Comparison of ENCODE assay signal across 1 cellular context in the genomic region with DNA sequence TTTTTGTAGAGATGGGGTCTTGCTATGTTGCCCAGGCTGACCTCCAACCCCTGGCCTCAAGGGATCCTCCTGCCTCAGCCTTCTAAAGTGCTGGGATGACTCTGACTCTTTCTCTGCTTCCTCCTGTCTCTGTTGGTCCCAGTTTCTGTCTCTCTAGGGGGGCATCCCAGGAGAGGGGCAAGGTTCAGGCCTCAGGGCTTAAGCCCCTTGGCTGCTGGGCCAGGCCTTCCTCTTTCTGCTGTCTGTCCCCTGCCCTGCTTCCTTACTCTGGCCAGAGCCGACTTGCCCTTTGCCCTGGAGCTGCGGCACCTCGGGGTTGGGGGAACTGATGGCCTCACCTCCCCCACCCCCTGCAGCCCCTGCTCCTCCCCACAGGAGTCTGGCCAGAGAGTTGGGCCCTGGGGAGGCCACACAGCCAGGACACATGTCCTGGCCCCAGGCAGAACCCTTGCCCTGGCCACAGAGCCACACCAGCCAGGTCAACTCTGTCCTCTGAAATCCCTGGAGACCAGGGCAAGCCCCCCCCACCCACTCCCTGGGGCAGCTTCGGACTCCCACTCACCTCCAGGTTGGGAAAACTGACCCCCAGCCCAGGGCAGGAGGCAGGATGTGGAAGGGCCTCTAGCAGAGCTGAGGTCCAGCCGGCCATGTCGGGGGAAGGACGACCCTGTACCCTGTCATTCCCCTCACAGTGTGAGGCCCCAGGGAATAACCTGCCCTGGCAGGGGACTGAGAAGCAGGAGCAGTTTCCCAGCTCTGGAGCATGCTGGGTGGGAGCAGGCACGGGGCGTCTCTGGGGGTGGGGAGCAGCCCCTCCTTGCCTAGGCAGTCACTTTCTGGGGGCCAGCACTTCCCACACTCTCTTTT.
TF ChIP-seq lines count a peak whose summit lies in the region.

No MANE protein-coding gene starts in this region.

TF ChIP-seq in HepG2, 621 proteins besides CTCF, POLR2A, EP300 and RAD21 (continued from another document and continues in another):
- TF ChIP-seq, protein P1, sequence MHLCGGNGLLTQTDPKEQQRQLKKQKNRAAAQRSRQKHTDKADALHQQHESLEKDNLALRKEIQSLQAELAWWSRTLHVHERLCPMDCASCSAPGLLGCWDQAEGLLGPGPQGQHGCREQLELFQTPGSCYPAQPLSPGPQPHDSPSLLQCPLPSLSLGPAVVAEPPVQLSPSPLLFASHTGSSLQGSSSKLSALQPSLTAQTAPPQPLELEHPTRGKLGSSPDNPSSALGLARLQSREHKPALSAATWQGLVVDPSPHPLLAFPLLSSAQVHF (CRISPR knock-in tag; IDR thresholded peaks at IDR 0.05) = no peak
- no peak for TF ChIP-seq HDAC6 (IDR thresholded peaks at IDR 0.05; ENCODE audit: low read depth, low read length)
- no peak for TF ChIP-seq ZNF549 (CRISPR knock-in tag; IDR thresholded peaks at IDR 0.05)
- TF ChIP-seq ZNF30 (CRISPR knock-in tag; IDR thresholded peaks at IDR 0.05) = no peak
- no peak for TF ChIP-seq NFE2L2 (IDR thresholded peaks at IDR 0.05; ENCODE audit: low read length)
- TF ChIP-seq ZNF296 (CRISPR knock-in tag; conservative IDR thresholded peaks at IDR 0.05) = peak; percentile 55
- no peak for TF ChIP-seq ZFP90 (CRISPR knock-in tag; IDR thresholded peaks at IDR 0.05; ENCODE audit: borderline replicate concordance)
- TF ChIP-seq, protein P2, sequence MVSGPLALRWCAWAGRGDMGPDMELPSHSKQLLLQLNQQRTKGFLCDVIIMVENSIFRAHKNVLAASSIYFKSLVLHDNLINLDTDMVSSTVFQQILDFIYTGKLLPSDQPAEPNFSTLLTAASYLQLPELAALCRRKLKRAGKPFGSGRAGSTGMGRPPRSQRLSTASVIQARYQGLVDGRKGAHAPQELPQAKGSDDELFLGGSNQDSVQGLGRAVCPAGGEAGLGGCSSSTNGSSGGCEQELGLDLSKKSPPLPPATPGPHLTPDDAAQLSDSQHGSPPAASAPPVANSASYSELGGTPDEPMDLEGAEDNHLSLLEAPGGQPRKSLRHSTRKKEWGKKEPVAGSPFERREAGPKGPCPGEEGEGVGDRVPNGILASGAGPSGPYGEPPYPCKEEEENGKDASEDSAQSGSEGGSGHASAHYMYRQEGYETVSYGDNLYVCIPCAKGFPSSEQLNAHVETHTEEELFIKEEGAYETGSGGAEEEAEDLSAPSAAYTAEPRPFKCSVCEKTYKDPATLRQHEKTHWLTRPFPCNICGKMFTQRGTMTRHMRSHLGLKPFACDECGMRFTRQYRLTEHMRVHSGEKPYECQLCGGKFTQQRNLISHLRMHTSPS (CRISPR knock-in tag; IDR thresholded peaks at IDR 0.05; ENCODE audit: low read depth) = peak; percentile 72
- TF ChIP-seq ZC3H13 (CRISPR knock-in tag; IDR thresholded peaks at IDR 0.05) = no peak
- TF ChIP-seq ZNF788 (CRISPR knock-in tag; IDR thresholded peaks at IDR 0.05; ENCODE audit: borderline replicate concordance) = peak; percentile 43; the same call in 1 of the 2 replicates
- no peak for TF ChIP-seq SRSF4 (IDR thresholded peaks at IDR 0.05; ENCODE audit: low read depth, low read length, poor library complexity, severe bottlenecking)
- TF ChIP-seq NCOA2 (CRISPR knock-in tag; IDR thresholded peaks at IDR 0.05) = peak; percentile 65; the same call in 1 of the 2 replicates
- TF ChIP-seq CBFB (CRISPR knock-in tag; IDR thresholded peaks at IDR 0.05) = no peak
- no peak for TF ChIP-seq JUND (CRISPR knock-in tag; IDR thresholded peaks at IDR 0.05)
- no peak for TF ChIP-seq NKX3-1 (CRISPR knock-in tag; IDR thresholded peaks at IDR 0.05)
- TF ChIP-seq, protein P3, sequence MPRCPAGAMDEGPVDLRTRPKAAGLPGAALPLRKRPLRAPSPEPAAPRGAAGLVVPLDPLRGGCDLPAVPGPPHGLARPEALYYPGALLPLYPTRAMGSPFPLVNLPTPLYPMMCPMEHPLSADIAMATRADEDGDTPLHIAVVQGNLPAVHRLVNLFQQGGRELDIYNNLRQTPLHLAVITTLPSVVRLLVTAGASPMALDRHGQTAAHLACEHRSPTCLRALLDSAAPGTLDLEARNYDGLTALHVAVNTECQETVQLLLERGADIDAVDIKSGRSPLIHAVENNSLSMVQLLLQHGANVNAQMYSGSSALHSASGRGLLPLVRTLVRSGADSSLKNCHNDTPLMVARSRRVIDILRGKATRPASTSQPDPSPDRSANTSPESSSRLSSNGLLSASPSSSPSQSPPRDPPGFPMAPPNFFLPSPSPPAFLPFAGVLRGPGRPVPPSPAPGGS (CRISPR knock-in tag; IDR thresholded peaks at IDR 0.05) = no peak
- TF ChIP-seq ZNF124 (CRISPR knock-in tag; IDR thresholded peaks at IDR 0.05) = no peak
- no peak for TF ChIP-seq YEATS4 (CRISPR knock-in tag; IDR thresholded peaks at IDR 0.05; ENCODE audit: borderline replicate concordance)
- no peak; the same call in 1 of the 2 replicates for TF ChIP-seq NCOA1 (CRISPR knock-in tag; IDR thresholded peaks at IDR 0.05)
- TF ChIP-seq, protein P4, sequence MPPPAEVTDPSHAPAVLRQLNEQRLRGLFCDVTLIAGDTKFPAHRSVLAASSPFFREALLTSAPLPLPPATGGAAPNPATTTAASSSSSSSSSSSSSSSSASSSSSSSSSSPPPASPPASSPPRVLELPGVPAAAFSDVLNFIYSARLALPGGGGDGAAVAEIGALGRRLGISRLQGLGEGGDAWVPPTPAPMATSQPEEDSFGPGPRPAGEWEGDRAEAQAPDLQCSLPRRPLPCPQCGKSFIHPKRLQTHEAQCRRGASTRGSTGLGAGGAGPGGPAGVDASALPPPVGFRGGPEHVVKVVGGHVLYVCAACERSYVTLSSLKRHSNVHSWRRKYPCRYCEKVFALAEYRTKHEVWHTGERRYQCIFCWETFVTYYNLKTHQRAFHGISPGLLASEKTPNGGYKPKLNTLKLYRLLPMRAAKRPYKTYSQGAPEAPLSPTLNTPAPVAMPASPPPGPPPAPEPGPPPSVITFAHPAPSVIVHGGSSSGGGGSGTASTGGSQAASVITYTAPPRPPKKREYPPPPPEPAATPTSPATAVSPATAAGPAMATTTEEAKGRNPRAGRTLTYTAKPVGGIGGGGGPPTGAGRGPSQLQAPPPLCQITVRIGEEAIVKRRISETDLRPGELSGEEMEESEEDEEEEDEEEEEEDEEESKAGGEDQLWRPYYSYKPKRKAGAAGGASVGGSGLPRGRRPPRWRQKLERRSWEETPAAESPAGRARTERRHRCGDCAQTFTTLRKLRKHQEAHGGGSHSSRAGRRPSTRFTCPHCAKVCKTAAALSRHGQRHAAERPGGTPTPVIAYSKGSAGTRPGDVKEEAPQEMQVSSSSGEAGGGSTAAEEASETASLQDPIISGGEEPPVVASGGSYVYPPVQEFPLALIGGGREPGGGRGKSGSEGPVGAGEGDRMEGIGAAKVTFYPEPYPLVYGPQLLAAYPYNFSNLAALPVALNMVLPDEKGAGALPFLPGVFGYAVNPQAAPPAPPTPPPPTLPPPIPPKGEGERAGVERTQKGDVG (CRISPR knock-in tag; IDR thresholded peaks at IDR 0.05; ENCODE audit: borderline replicate concordance) = no peak
- no peak for TF ChIP-seq ZNF326 (CRISPR knock-in tag; IDR thresholded peaks at IDR 0.05; ENCODE audit: borderline replicate concordance)
- TF ChIP-seq, protein P5, sequence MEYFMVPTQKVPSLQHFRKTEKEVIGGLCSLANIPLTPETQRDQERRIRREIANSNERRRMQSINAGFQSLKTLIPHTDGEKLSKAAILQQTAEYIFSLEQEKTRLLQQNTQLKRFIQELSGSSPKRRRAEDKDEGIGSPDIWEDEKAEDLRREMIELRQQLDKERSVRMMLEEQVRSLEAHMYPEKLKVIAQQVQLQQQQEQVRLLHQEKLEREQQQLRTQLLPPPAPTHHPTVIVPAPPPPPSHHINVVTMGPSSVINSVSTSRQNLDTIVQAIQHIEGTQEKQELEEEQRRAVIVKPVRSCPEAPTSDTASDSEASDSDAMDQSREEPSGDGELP (IDR thresholded peaks at IDR 0.05; ENCODE audit: borderline replicate concordance, low read depth) = peak; percentile 14; the same call in 1 of the 2 replicates
- TF ChIP-seq, protein P6, sequence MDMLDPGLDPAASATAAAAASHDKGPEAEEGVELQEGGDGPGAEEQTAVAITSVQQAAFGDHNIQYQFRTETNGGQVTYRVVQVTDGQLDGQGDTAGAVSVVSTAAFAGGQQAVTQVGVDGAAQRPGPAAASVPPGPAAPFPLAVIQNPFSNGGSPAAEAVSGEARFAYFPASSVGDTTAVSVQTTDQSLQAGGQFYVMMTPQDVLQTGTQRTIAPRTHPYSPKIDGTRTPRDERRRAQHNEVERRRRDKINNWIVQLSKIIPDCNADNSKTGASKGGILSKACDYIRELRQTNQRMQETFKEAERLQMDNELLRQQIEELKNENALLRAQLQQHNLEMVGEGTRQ (IDR thresholded peaks at IDR 0.05; ENCODE audit: low read depth, low read length) = no peak
- TF ChIP-seq, protein P6 (CRISPR knock-in tag; IDR thresholded peaks at IDR 0.05; ENCODE audit: borderline replicate concordance) = no peak
- TF ChIP-seq, protein P7, sequence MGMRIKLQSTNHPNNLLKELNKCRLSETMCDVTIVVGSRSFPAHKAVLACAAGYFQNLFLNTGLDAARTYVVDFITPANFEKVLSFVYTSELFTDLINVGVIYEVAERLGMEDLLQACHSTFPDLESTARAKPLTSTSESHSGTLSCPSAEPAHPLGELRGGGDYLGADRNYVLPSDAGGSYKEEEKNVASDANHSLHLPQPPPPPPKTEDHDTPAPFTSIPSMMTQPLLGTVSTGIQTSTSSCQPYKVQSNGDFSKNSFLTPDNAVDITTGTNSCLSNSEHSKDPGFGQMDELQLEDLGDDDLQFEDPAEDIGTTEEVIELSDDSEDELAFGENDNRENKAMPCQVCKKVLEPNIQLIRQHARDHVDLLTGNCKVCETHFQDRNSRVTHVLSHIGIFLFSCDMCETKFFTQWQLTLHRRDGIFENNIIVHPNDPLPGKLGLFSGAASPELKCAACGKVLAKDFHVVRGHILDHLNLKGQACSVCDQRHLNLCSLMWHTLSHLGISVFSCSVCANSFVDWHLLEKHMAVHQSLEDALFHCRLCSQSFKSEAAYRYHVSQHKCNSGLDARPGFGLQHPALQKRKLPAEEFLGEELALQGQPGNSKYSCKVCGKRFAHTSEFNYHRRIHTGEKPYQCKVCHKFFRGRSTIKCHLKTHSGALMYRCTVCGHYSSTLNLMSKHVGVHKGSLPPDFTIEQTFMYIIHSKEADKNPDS (CRISPR knock-in tag; IDR thresholded peaks at IDR 0.05) = no peak
- TF ChIP-seq, protein P8, sequence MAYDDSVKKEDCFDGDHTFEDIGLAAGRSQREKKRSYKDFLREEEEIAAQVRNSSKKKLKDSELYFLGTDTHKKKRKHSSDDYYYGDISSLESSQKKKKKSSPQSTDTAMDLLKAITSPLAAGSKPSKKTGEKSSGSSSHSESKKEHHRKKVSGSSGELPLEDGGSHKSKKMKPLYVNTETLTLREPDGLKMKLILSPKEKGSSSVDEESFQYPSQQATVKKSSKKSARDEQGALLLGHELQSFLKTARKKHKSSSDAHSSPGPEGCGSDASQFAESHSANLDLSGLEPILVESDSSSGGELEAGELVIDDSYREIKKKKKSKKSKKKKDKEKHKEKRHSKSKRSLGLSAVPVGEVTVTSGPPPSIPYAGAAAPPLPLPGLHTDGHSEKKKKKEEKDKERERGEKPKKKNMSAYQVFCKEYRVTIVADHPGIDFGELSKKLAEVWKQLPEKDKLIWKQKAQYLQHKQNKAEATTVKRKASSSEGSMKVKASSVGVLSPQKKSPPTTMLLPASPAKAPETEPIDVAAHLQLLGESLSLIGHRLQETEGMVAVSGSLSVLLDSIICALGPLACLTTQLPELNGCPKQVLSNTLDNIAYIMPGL (CRISPR knock-in tag; IDR thresholded peaks at IDR 0.05; ENCODE audit: borderline replicate concordance in 1 of 2, low read depth in 1 of 2) = 0 out of 4 replicates have a peak, but pooled peaks of 1 of the 2 experiments have one; percentile 37
- peak; percentile 76; the same call in 1 of the 2 replicates for TF ChIP-seq ETV6 (CRISPR knock-in tag; conservative IDR thresholded peaks at IDR 0.05)
- TF ChIP-seq, protein P9, sequence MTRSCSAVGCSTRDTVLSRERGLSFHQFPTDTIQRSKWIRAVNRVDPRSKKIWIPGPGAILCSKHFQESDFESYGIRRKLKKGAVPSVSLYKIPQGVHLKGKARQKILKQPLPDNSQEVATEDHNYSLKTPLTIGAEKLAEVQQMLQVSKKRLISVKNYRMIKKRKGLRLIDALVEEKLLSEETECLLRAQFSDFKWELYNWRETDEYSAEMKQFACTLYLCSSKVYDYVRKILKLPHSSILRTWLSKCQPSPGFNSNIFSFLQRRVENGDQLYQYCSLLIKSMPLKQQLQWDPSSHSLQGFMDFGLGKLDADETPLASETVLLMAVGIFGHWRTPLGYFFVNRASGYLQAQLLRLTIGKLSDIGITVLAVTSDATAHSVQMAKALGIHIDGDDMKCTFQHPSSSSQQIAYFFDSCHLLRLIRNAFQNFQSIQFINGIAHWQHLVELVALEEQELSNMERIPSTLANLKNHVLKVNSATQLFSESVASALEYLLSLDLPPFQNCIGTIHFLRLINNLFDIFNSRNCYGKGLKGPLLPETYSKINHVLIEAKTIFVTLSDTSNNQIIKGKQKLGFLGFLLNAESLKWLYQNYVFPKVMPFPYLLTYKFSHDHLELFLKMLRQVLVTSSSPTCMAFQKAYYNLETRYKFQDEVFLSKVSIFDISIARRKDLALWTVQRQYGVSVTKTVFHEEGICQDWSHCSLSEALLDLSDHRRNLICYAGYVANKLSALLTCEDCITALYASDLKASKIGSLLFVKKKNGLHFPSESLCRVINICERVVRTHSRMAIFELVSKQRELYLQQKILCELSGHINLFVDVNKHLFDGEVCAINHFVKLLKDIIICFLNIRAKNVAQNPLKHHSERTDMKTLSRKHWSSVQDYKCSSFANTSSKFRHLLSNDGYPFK (CRISPR knock-in tag; IDR thresholded peaks at IDR 0.05; ENCODE audit: borderline replicate concordance) = no peak; the same call in 1 of the 2 replicates
- TF ChIP-seq PLRG1 (conservative IDR thresholded peaks at IDR 0.05) = no peak
